ENCODE assay signal across 26 cellular contexts in the genomic region with DNA sequence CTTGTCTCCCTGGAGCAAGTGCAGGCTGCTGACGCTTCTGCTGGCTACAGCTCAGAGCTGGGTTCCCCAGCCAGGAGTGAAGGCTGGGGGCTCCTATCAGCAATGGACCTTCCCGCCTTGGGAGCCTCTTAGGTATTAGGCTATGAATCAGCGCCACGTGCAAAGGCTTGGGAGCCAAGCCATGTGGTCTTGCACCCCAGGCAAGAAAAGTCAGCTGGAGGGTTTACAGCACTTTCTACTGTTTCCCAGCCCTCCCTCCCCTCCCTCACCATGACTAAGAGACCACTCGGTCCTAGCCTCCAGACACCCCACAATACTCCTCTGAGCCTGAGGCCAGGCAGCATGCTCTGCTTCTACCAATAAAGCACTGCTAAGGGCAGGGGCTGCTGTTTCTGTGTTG. TPM values are rescaled to one million over a fixed set of nuclear protein-coding genes. Genes with fewer than 3 reads are reported as not detected.
"Had no signal": no experiment of that assay in that cellular context is flagged by ENCODE, and none has a peak within 500 bp of the region (broad histone marks: within the 10 kb centered on the region; RNA-seq: fewer than 3 reads in every experiment).

No MANE protein-coding gene starts in this region.

- ATAC-seq: activated CD8-positive, alpha-beta T cell treated with anti-CD3 and anti-CD28 coated beads, Interleukin-2, amount 10 ng/mL, durations not matched to agents 7 days and 5 days; WTC11 had no signal

- H3K27ac ChIP-seq: adrenal gland, RWPE1, SJSA1 had no signal

- H3K9me3 ChIP-seq: adrenal gland, SJSA1 had no signal

- H3K27me3 ChIP-seq: adrenal gland had no signal

- DNase-seq: activated CD4-positive, alpha-beta T cell treated with anti-CD3 and anti-CD28 coated beads for 48 hours; activated CD4-positive, alpha-beta T cell treated with anti-CD3 and anti-CD28 coated beads, Interleukin-2, amount 50 U/mL, for 4 hours; activated CD4-positive, CD25-positive, alpha-beta regulatory T cell treated with anti-CD3 and anti-CD28 coated beads, Interleukin-2, amount 50 U/mL, for 72 hours; activated CD8-positive, alpha-beta memory T cell treated with anti-CD3 and anti-CD28 coated beads, Interleukin-2, amount 50 U/mL, for 48 hours; activated CD8-positive, alpha-beta T cell treated with anti-CD3 and anti-CD28 coated beads, Interleukin-2, amount 10 ng/mL, durations not matched to agents 7 days and 5 days; activated naive CD4-positive, alpha-beta T cell treated with anti-CD3 and anti-CD28 coated beads, Interleukin-2, amount 50 U/mL, for 16 hours; activated naive CD8-positive, alpha-beta T cell treated with anti-CD3 and anti-CD28 coated beads, Interleukin-2, amount 10 ng/mL, durations not matched to agents 7 days and 5 days; activated T-cell treated with anti-CD3 and anti-CD28 coated beads, Interleukin-2, amount 50 U/mL, for 1 hour; adrenal gland; anterior cingulate cortex; cerebellar nuclear complex; MM.1S; NCI-H1417; NCI-H1930; NCI-H2171 treated with DMSO at 0.1 percent for 48 hours; NCI-H226; NCI-H526; NCI-H82; Right ventricle myocardium superior; T-helper 9 cell had no signal

- H3K4me1 ChIP-seq: adrenal gland, SJSA1 had no signal

- H3K4me3 ChIP-seq: adrenal gland, SJSA1 had no signal

RNA-seq across cellular contexts. Expression of gene EPX, which starts 12.3 kb away (rescaled TPM):
- total RNA-seq: activated CD8-positive, alpha-beta T cell treated with anti-CD3 and anti-CD28 coated beads, Interleukin-2, amount 10 ng/mL, durations not matched to agents 7 days and 5 days; activated naive CD8-positive, alpha-beta T cell treated with anti-CD3 and anti-CD28 coated beads, Interleukin-2, amount 10 ng/mL, durations not matched to agents 7 days and 5 days; adrenal gland; cardiac septum; NCI-H460; OCI-LY7; Right ventricle myocardium superior; SJSA1; WTC11 had no signal
- polyA plus RNA-seq: adrenal gland had no signal

RNA-seq across cellular contexts. Expression of gene LPO, which starts 33.6 kb away (rescaled TPM):
- total RNA-seq: activated CD8-positive, alpha-beta T cell treated with anti-CD3 and anti-CD28 coated beads, Interleukin-2, amount 10 ng/mL, durations not matched to agents 7 days and 5 days; activated naive CD8-positive, alpha-beta T cell treated with anti-CD3 and anti-CD28 coated beads, Interleukin-2, amount 10 ng/mL, durations not matched to agents 7 days and 5 days; adrenal gland; cardiac septum; OCI-LY7; Right ventricle myocardium superior; SJSA1 had no signal

RNA-seq across cellular contexts. Expression of gene OR4D2, which starts 38.0 kb away (rescaled TPM):
- total RNA-seq: activated CD8-positive, alpha-beta T cell treated with anti-CD3 and anti-CD28 coated beads, Interleukin-2, amount 10 ng/mL, durations not matched to agents 7 days and 5 days; activated naive CD8-positive, alpha-beta T cell treated with anti-CD3 and anti-CD28 coated beads, Interleukin-2, amount 10 ng/mL, durations not matched to agents 7 days and 5 days; adrenal gland; cardiac septum; NCI-H460; OCI-LY7; Right ventricle myocardium superior; SJSA1; WTC11 had no signal
- polyA plus RNA-seq: adrenal gland had no signal

RNA-seq across cellular contexts. Expression of gene OR4D1, which starts 56.6 kb away (rescaled TPM):
- total RNA-seq: adrenal gland, cardiac septum, NCI-H460, OCI-LY7, Right ventricle myocardium superior had no signal
